ENCODE assay signal across 23 cellular contexts in genomic region chr6:156402227-156402626, GRCh38.
"Had no signal": no experiment of that assay in that cellular context is flagged by ENCODE, and none has a peak within 500 bp of the region (broad histone marks: within the 10 kb centered on the region; RNA-seq: fewer than 3 reads in every experiment).

No MANE protein-coding gene starts in this region.

- H3K27me3 ChIP-seq: SJSA1 had no signal

- DNase-seq: Kasumi-1, MM.1S, NCI-H1092 treated with DMSO at 0.1 percent for 48 hours, NCI-H1436, NCI-H1694, NCI-H187 treated with DMSO at 0.1 percent for 48 hours, NCI-H2029 treated with DMSO at 0.1 percent for 48 hours, NCI-H2171 treated with DMSO at 0.1 percent for 48 hours, NCI-H345, NCI-H446 treated with DMSO at 0.1 percent for 48 hours, NCI-H510A treated with DMSO at 0.1 percent for 48 hours, NCI-H526, Right ventricle myocardium superior, RPMI8226, SIG-M5, SK-N-SH, SW 1271, T-cell had no signal

- H3K9me3 ChIP-seq: SJSA1, SK-N-SH had no signal

- H3K4me1 ChIP-seq: SJSA1 had no signal

- H3K9me3 Mint-ChIP-seq: T-cell had no signal

- H3K36me3 ChIP-seq: SJSA1 had no signal

- H3K4me3 ChIP-seq: K562, SJSA1 had no signal

- H3K4me2 ChIP-seq: KMS-11, SK-N-SH had no signal

- H3K27ac Mint-ChIP-seq: IgD-negative memory B cell had no signal

- H3K27ac ChIP-seq: HL-60, KMS-11, SJSA1 had no signal

- H3K36me3 Mint-ChIP-seq: T-cell had no signal

- ATAC-seq: K562, T-cell had no signal

- H3K4me3 Mint-ChIP-seq: IgD-negative memory B cell, T-cell had no signal

- H3K9me2 ChIP-seq: SK-N-SH had no signal
